8 cellular contexts compared by ENCODE assay signal in the genomic region with DNA sequence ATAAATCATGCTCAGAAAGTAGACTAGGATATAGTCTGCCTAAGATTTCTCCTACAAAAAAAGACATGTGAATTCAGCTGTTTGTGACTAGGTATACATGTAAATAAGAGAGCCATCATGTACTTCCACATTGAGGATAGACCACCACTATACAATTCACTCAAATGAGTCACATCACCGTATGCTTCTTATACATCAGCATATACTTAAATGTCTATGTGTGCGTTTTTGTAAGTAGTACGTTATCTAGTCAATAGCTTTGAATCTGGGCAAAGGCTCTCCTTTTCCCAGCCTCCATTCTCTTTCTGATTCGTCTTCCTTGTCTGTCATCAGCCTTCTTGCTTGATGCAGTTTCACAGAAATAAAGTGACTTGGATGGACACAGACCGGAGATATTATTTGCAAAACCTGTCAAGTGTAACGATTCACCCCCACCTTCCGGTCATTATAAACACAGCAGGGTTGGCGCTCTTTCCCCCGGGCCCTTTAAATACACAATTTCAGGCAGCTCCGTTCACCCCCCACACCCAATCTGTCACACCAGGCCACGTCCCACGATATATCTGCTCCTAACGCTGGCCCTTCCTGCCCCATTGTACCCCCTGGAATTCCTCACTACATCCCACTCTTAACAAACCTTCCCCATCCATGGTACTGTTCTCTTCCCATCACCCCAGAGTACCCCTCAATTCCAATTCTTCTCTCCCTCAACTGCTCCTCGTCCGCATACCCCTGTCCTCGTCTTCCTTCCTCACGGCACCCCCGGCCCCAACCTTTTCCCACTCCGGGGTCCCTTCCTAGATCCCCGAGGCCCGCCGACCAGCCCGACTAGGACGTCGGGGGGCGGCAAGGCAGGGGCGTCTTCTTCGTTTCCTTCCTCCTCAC. TPM values are rescaled to one million over a fixed set of nuclear protein-coding genes. Genes with fewer than 3 reads are reported as not detected.
A peak's percentile ranks its signal among the peaks of the same experiment; 100 is the strongest.
DNase-seq lines count a peak whose midpoint lies in the region; ATAC-seq and TF ChIP-seq lines count a peak whose summit lies in the region.

No MANE protein-coding gene starts in this region.

- DNase-seq in SIG-M5 treated with dmso at 0.1 percent for 504 hours (lab: John Stamatoyannopoulos, UW; ENCODE audit: unreplicated experiment) (peak; percentile 70), SIG-M5 (lab: John Stamatoyannopoulos, UW) (no peak), NOMO-1 (lab: John Stamatoyannopoulos, UW; ENCODE audit: unreplicated experiment in 2 of 2) (peak; percentile 48 to 62), activated T-cell treated with anti-CD3 and anti-CD28 coated beads for 24 hours (ENCODE audit: low read depth) (peak; percentile 19), myocyte (ENCODE audit: low read depth) (peak; percentile 56), suprapubic skin (ENCODE audit: low spot score in 2 of 2) (peak; percentile 73 to 80)

- H3K27me3 ChIP-seq in esophagus (ENCODE audit: control insufficient read depth in 1 of 2, insufficient read depth in 2 of 2, low read length in 2 of 2) (no peaks in the 10 kb centered on the region), suprapubic skin (no peaks in the 10 kb centered on the region)

- H3K36me3 ChIP-seq in esophagus (ENCODE audit: control insufficient read depth in 2 of 2, insufficient read depth in 2 of 2, low read length in 1 of 2) (peaks cover 1 to 4% of the 10 kb centered on the region in 2 donors), suprapubic skin (peaks cover 8% of the 10 kb centered on the region)

- 2% methylated on average over 28 of the region's 28 CpGs for WGBS in esophagus, 2 donors
- WGBS in suprapubic skin: under 1% methylated on average over 28 of the region's 28 CpGs

- peak; percentile 32 for ATAC-seq in HG03135 (IDR thresholded peaks at IDR 0.05; ENCODE audit: unreplicated experiment)

- TF ChIP-seq POLR2A in suprapubic skin (IDR thresholded peaks at IDR 0.05): no peak

- TF ChIP-seq CTCF in suprapubic skin (IDR thresholded peaks at IDR 0.05): no peak

- H3K4me3 ChIP-seq in esophagus (ENCODE audit: low read depth in 1 of 2, low read length in 2 of 2): peak overlapping the region; percentile 86 to 87
- H3K4me3 ChIP-seq in suprapubic skin: peak overlapping the region; percentile 89

- no peak for TF ChIP-seq EP300 in suprapubic skin (IDR thresholded peaks at IDR 0.05)

- H3K4me1 ChIP-seq in esophagus (ENCODE audit: control insufficient read depth in 2 of 2, insufficient read depth in 2 of 2, low read length in 1 of 2) (no peaks in the 10 kb centered on the region), suprapubic skin (peaks cover 35% of the 10 kb centered on the region)

- H3K9me3 ChIP-seq in esophagus (ENCODE audit: control insufficient read depth in 2 of 2, insufficient read depth in 1 of 2, low read depth in 1 of 2, low read length in 1 of 2) (no peaks in the 10 kb centered on the region), suprapubic skin (no peaks in the 10 kb centered on the region)

- H3K27ac ChIP-seq in esophagus (ENCODE audit: low read depth in 2 of 2, low read length in 1 of 2): peak overlapping the region; percentile 96 to 100
- peak overlapping the region; percentile 98 for H3K27ac ChIP-seq in suprapubic skin

RNA-seq across cellular contexts. Expression of gene VAMP4, which starts 0.6 kb away (rescaled TPM):
- polyA plus RNA-seq in esophagus: 1 to 10 TPM; 5.0 to 5.5 TPM
- total RNA-seq in myocyte (4.1 and 9.7 TPM in 2 replicates), suprapubic skin (10 to 100 TPM in 3 of 4 donors, 1 to 10 TPM in 1; 9.3 to 23.3 (median 10.7) TPM)
- polyA plus RNA-seq in myocyte (2012): 8.0 TPM

RNA-seq across cellular contexts. Expression of gene METTL13, which starts 40.2 kb away (rescaled TPM):
- polyA plus RNA-seq in esophagus: 10 to 100 TPM in 1 of 2 donors, 1 to 10 TPM in 1; 5.8 to 13.6 TPM
- 19.5 and 21.3 TPM in 2 replicates for total RNA-seq in myocyte
- 26.9 TPM for polyA plus RNA-seq in myocyte (2012)
- total RNA-seq in suprapubic skin: 10 to 100 TPM; 20.2 to 29.4 (median 23.4) TPM
